Comparison of ENCODE assay signal across 12 cellular contexts in the genomic region with DNA sequence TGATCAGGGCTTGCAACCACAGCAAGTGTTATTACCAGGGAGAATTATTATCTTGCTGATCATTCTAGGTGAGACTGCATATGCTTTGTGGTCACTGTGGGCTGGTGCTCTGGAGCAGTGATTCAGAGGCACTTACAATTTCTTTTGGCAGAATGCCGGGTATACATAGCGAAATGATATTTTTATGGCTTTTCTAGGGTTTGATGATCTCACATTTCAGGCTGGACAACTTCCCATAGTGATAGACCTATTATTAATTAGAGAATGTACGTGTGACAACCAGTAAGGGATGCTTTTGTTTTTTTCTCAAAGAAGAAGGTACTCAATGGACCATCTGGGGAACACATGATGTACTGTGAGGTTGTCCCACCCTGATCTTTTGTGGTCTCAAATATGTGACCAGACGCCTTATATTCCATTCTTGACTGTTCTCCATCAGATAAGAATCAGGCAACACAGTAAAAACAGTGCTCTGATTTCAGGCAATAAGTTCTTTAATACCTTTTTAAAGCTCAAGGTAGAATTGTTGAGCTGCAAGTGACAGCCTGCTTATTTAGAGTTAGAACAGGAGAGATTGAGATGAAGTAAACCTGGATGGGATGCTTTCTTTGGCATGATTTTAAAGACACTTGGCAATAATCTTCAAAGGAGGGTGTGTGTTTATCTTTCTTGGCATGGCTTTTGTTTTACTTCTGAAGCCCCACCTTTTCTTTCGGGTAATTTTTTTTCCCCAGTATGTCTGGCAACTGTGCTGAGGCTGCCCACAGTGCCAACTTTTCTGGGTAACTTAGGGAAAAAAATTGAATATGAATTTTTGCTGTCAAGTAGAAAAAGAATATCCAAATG. TPM values are rescaled to one million over a fixed set of nuclear protein-coding genes. Genes with fewer than 3 reads are reported as not detected.
A peak's percentile ranks its signal among the peaks of the same experiment; 100 is the strongest.
DNase-seq lines count a peak whose midpoint lies in the region; ATAC-seq, FAIRE-seq and TF ChIP-seq lines count a peak whose summit lies in the region.
"Had no signal": no experiment of that assay in that cellular context is flagged by ENCODE, and none has a peak within 500 bp of the region (broad histone marks: within the 10 kb centered on the region; RNA-seq: fewer than 3 reads in every experiment).

No MANE protein-coding gene starts in this region.

- H3K4me1 Mint-ChIP-seq in natural killer cell treated with Interleukin-12 subunit alpha and Interleukin-12 subunit beta and Interleukin-15 and Interleukin-18, amount 100 ng/mL, for 72 hours (ENCODE audit: low read depth in 2 of 2) = peaks cover 0 to 9% of the 10 kb centered on the region in 2 donors

- H3K4me3 ChIP-seq in fibroblast of the aortic adventitia (ENCODE audit: low read depth, low read length) = no peak overlapping the region
- H3K4me3 ChIP-seq in Peyer's patch = no peak overlapping the region

- no peaks in the 10 kb centered on the region for H3K27me3 ChIP-seq in Peyer's patch

- ATAC-seq in natural killer cell treated with Interleukin-12 subunit alpha and Interleukin-12 subunit beta and Interleukin-15 and Interleukin-18, amount 100 ng/mL, for 72 hours = no peak

- DNase-seq in A172 (ENCODE audit: low spot score) (peak; percentile 78), H54 (ENCODE audit: insufficient read length, low spot score) (peak; percentile 17), RKO (ENCODE audit: low spot score) (peak; percentile 74), fibroblast of the aortic adventitia (ENCODE audit: low read depth) (peak; percentile 82), HuH-7 (ENCODE audit: low spot score) (no peak), Peyer's patch (no peak)
- DNase-seq in stimulated activated CD4-positive, alpha-beta T cell treated with anti-CD3 and anti-CD28 coated beads, Interleukin-12 subunit alpha, Interleukin-12 subunit beta, amount 100 ng/mL, for 4 hours = no peak
- DNase-seq in natural killer cell treated with Interleukin-12 subunit alpha and Interleukin-12 subunit beta and Interleukin-15 and Interleukin-18, amount 100 ng/mL, for 72 hours (ENCODE audit: low spot score) = no peak
- DNase-seq: activated CD8-positive, alpha-beta memory T cell treated with anti-CD3 and anti-CD28 coated beads for 24 hours; caudate nucleus; retina had no signal

- H3K36me3 ChIP-seq in Peyer's patch = no peaks in the 10 kb centered on the region

- H3K4me3 Mint-ChIP-seq in natural killer cell treated with Interleukin-12 subunit alpha and Interleukin-12 subunit beta and Interleukin-15 and Interleukin-18, amount 100 ng/mL, for 72 hours = no peak overlapping the region

- H3K9me3 Mint-ChIP-seq in natural killer cell treated with Interleukin-12 subunit alpha and Interleukin-12 subunit beta and Interleukin-15 and Interleukin-18, amount 100 ng/mL, for 72 hours = no peaks in the 10 kb centered on the region

- peak; percentile 83 for FAIRE-seq in H54 (lab: Jason Lieb, UNC)

- H3K27ac ChIP-seq in Peyer's patch = no peak overlapping the region
- H3K27ac ChIP-seq: C4-2B had no signal

- no peak overlapping the region for H3K27ac Mint-ChIP-seq in natural killer cell treated with Interleukin-12 subunit alpha and Interleukin-12 subunit beta and Interleukin-15 and Interleukin-18, amount 100 ng/mL, for 72 hours

- no peaks in the 10 kb centered on the region for H3K36me3 Mint-ChIP-seq in natural killer cell treated with Interleukin-12 subunit alpha and Interleukin-12 subunit beta and Interleukin-15 and Interleukin-18, amount 100 ng/mL, for 72 hours

- H3K27me3 Mint-ChIP-seq in natural killer cell treated with Interleukin-12 subunit alpha and Interleukin-12 subunit beta and Interleukin-15 and Interleukin-18, amount 100 ng/mL, for 72 hours = peaks cover 4 to 14% of the 10 kb centered on the region in 2 donors

- no peaks in the 10 kb centered on the region for H3K9me3 ChIP-seq in Peyer's patch

- H3K4me1 ChIP-seq in Peyer's patch = no peaks in the 10 kb centered on the region

- no peak for TF ChIP-seq POLR2A in H54 (IDR thresholded peaks at IDR 0.05; ENCODE audit: low read depth, low read length)
- no peak for TF ChIP-seq POLR2A in Peyer's patch (IDR thresholded peaks at IDR 0.05)

- TF ChIP-seq CTCF in fibroblast of the aortic adventitia (IDR thresholded peaks at IDR 0.05; ENCODE audit: insufficient read depth, low read length) = no peak
- TF ChIP-seq CTCF in Peyer's patch (IDR thresholded peaks at IDR 0.05) = no peak

RNA-seq across cellular contexts. Expression of a gene that starts 27.4 kb away (rescaled TPM):
- total RNA-seq in A172 (2014; rRNA removed; shearing (Covaris generic)) = not detected in 2 replicates
- total RNA-seq in fibroblast of the aortic adventitia (ENCODE audit: low replicate concordance) = not detected in 2 replicates
- not detected for total RNA-seq in natural killer cell treated with Interleukin-12 subunit alpha and Interleukin-12 subunit beta and Interleukin-15 and Interleukin-18, amount 100 ng/mL, for 72 hours
- not detected for total RNA-seq in Peyer's patch

Comparison
In these comparisons a context has a peak if more than half of its experiments do, and no peak if none do; other contexts are left out.
1. DNase-seq: peak in A172 (single experiment), H54 (single experiment), RKO (single experiment) and fibroblast of the aortic adventitia (single experiment); none in stimulated activated CD4-positive, alpha-beta T cell treated with anti-CD3 and anti-CD28 coated beads, Interleukin-12 subunit alpha, Interleukin-12 subunit beta, amount 100 ng/mL, for 4 hours (single experiment), natural killer cell treated with Interleukin-12 subunit alpha and Interleukin-12 subunit beta and Interleukin-15 and Interleukin-18, amount 100 ng/mL, for 72 hours (single experiment), HuH-7 (single experiment) and Peyer's patch (0 of 3).